ENCODE assay signal across 1 cellular context in the genomic region with DNA sequence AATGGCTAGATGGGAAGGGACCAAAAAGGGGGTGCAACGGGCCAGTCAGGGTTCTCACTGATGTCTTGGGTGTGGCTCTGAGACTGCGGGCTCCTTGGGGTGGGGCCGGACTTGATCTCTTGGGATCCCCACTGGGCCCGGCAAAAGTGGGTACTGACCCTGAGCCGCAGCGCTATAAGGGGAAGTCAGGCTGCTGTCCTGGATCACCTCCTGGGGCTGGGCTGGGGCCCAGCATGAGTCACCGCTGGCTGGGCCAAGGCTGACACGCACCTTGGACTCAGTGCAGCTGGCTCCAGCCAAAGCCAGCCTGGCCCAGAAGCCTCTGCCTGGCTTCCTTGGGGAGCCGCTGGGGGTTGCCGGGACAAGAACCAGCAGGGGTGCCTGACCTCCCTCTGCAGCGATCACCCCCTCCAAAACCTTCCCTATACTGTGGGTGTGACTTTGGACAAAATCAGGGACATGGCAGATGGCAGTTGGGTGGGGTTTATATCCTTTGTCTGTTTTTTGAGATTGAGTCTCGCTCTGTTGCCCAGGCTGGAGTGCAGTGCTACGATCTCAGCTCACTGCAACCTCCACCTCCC.
TF ChIP-seq lines count a peak whose summit lies in the region.

No MANE protein-coding gene starts in this region.

TF ChIP-seq in K562, 482 proteins besides CTCF, POLR2A, EP300 and RAD21 (continues in another document):
- TF ChIP-seq, protein P1, sequence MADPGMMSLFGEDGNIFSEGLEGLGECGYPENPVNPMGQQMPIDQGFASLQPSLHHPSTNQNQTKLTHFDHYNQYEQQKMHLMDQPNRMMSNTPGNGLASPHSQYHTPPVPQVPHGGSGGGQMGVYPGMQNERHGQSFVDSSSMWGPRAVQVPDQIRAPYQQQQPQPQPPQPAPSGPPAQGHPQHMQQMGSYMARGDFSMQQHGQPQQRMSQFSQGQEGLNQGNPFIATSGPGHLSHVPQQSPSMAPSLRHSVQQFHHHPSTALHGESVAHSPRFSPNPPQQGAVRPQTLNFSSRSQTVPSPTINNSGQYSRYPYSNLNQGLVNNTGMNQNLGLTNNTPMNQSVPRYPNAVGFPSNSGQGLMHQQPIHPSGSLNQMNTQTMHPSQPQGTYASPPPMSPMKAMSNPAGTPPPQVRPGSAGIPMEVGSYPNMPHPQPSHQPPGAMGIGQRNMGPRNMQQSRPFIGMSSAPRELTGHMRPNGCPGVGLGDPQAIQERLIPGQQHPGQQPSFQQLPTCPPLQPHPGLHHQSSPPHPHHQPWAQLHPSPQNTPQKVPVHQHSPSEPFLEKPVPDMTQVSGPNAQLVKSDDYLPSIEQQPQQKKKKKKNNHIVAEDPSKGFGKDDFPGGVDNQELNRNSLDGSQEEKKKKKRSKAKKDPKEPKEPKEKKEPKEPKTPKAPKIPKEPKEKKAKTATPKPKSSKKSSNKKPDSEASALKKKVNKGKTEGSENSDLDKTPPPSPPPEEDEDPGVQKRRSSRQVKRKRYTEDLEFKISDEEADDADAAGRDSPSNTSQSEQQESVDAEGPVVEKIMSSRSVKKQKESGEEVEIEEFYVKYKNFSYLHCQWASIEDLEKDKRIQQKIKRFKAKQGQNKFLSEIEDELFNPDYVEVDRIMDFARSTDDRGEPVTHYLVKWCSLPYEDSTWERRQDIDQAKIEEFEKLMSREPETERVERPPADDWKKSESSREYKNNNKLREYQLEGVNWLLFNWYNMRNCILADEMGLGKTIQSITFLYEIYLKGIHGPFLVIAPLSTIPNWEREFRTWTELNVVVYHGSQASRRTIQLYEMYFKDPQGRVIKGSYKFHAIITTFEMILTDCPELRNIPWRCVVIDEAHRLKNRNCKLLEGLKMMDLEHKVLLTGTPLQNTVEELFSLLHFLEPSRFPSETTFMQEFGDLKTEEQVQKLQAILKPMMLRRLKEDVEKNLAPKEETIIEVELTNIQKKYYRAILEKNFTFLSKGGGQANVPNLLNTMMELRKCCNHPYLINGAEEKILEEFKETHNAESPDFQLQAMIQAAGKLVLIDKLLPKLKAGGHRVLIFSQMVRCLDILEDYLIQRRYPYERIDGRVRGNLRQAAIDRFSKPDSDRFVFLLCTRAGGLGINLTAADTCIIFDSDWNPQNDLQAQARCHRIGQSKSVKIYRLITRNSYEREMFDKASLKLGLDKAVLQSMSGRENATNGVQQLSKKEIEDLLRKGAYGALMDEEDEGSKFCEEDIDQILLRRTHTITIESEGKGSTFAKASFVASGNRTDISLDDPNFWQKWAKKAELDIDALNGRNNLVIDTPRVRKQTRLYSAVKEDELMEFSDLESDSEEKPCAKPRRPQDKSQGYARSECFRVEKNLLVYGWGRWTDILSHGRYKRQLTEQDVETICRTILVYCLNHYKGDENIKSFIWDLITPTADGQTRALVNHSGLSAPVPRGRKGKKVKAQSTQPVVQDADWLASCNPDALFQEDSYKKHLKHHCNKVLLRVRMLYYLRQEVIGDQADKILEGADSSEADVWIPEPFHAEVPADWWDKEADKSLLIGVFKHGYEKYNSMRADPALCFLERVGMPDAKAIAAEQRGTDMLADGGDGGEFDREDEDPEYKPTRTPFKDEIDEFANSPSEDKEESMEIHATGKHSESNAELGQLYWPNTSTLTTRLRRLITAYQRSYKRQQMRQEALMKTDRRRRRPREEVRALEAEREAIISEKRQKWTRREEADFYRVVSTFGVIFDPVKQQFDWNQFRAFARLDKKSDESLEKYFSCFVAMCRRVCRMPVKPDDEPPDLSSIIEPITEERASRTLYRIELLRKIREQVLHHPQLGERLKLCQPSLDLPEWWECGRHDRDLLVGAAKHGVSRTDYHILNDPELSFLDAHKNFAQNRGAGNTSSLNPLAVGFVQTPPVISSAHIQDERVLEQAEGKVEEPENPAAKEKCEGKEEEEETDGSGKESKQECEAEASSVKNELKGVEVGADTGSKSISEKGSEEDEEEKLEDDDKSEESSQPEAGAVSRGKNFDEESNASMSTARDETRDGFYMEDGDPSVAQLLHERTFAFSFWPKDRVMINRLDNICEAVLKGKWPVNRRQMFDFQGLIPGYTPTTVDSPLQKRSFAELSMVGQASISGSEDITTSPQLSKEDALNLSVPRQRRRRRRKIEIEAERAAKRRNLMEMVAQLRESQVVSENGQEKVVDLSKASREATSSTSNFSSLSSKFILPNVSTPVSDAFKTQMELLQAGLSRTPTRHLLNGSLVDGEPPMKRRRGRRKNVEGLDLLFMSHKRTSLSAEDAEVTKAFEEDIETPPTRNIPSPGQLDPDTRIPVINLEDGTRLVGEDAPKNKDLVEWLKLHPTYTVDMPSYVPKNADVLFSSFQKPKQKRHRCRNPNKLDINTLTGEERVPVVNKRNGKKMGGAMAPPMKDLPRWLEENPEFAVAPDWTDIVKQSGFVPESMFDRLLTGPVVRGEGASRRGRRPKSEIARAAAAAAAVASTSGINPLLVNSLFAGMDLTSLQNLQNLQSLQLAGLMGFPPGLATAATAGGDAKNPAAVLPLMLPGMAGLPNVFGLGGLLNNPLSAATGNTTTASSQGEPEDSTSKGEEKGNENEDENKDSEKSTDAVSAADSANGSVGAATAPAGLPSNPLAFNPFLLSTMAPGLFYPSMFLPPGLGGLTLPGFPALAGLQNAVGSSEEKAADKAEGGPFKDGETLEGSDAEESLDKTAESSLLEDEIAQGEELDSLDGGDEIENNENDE (IDR thresholded peaks at IDR 0.05; ENCODE audit: low read depth, low read length): peak; percentile 16
- TF ChIP-seq CREM (IDR thresholded peaks at IDR 0.05; ENCODE audit: low read depth): peak; percentile 44
- peak; percentile 76 for TF ChIP-seq SMAD4 (CRISPR knock-in tag; conservative IDR thresholded peaks at IDR 0.05)
- no peak for TF ChIP-seq PRPF4 (IDR thresholded peaks at IDR 0.05; ENCODE audit: insufficient read depth, low read depth, low read length, poor library complexity, severe bottlenecking)
- no peak for TF ChIP-seq FOXP1 (CRISPR knock-in tag; IDR thresholded peaks at IDR 0.05)
- peak; percentile 20; the same call in 1 of the 2 replicates for TF ChIP-seq LCOR (CRISPR knock-in tag; IDR thresholded peaks at IDR 0.05)
- peak; percentile 82 for TF ChIP-seq DPF2 (IDR thresholded peaks at IDR 0.05)
- no peak for TF ChIP-seq HEY1 (CRISPR knock-in tag; IDR thresholded peaks at IDR 0.05; ENCODE audit: borderline replicate concordance)
- TF ChIP-seq, protein P2, sequence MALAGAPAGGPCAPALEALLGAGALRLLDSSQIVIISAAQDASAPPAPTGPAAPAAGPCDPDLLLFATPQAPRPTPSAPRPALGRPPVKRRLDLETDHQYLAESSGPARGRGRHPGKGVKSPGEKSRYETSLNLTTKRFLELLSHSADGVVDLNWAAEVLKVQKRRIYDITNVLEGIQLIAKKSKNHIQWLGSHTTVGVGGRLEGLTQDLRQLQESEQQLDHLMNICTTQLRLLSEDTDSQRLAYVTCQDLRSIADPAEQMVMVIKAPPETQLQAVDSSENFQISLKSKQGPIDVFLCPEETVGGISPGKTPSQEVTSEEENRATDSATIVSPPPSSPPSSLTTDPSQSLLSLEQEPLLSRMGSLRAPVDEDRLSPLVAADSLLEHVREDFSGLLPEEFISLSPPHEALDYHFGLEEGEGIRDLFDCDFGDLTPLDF (CRISPR knock-in tag; IDR thresholded peaks at IDR 0.05): no peak
- no peak; the same call in none of the 2 replicates for TF ChIP-seq SMARCC2 (IDR thresholded peaks at IDR 0.05; ENCODE audit: low read depth)
- 0 out of 2 replicates have a peak, but pooled peaks have one; percentile 22 for TF ChIP-seq SOX6 (IDR thresholded peaks at IDR 0.05)
- TF ChIP-seq EP400 (IDR thresholded peaks at IDR 0.05): peak; percentile 65
- peak; percentile 83 for TF ChIP-seq SMARCE1 (IDR thresholded peaks at IDR 0.05)
- peak; percentile 84 for TF ChIP-seq POLR2G (IDR thresholded peaks at IDR 0.05; ENCODE audit: low read depth, low read length)
- TF ChIP-seq SPI1 (IDR thresholded peaks at IDR 0.05; ENCODE audit: borderline replicate concordance, low read depth, low read length): peak; percentile 94
- TF ChIP-seq, protein P3, sequence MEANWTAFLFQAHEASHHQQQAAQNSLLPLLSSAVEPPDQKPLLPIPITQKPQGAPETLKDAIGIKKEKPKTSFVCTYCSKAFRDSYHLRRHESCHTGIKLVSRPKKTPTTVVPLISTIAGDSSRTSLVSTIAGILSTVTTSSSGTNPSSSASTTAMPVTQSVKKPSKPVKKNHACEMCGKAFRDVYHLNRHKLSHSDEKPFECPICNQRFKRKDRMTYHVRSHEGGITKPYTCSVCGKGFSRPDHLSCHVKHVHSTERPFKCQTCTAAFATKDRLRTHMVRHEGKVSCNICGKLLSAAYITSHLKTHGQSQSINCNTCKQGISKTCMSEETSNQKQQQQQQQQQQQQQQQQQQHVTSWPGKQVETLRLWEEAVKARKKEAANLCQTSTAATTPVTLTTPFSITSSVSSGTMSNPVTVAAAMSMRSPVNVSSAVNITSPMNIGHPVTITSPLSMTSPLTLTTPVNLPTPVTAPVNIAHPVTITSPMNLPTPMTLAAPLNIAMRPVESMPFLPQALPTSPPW (CRISPR knock-in tag; IDR thresholded peaks at IDR 0.05): peak; percentile 53
- TF ChIP-seq TOE1 (IDR thresholded peaks at IDR 0.05; ENCODE audit: borderline replicate concordance): 0 out of 2 replicates have a peak, but pooled peaks have one; percentile 22
- no peak for TF ChIP-seq TOE1 (CRISPR knock-in tag; IDR thresholded peaks at IDR 0.05; ENCODE audit: borderline replicate concordance, low read depth)
- TF ChIP-seq, protein P4, sequence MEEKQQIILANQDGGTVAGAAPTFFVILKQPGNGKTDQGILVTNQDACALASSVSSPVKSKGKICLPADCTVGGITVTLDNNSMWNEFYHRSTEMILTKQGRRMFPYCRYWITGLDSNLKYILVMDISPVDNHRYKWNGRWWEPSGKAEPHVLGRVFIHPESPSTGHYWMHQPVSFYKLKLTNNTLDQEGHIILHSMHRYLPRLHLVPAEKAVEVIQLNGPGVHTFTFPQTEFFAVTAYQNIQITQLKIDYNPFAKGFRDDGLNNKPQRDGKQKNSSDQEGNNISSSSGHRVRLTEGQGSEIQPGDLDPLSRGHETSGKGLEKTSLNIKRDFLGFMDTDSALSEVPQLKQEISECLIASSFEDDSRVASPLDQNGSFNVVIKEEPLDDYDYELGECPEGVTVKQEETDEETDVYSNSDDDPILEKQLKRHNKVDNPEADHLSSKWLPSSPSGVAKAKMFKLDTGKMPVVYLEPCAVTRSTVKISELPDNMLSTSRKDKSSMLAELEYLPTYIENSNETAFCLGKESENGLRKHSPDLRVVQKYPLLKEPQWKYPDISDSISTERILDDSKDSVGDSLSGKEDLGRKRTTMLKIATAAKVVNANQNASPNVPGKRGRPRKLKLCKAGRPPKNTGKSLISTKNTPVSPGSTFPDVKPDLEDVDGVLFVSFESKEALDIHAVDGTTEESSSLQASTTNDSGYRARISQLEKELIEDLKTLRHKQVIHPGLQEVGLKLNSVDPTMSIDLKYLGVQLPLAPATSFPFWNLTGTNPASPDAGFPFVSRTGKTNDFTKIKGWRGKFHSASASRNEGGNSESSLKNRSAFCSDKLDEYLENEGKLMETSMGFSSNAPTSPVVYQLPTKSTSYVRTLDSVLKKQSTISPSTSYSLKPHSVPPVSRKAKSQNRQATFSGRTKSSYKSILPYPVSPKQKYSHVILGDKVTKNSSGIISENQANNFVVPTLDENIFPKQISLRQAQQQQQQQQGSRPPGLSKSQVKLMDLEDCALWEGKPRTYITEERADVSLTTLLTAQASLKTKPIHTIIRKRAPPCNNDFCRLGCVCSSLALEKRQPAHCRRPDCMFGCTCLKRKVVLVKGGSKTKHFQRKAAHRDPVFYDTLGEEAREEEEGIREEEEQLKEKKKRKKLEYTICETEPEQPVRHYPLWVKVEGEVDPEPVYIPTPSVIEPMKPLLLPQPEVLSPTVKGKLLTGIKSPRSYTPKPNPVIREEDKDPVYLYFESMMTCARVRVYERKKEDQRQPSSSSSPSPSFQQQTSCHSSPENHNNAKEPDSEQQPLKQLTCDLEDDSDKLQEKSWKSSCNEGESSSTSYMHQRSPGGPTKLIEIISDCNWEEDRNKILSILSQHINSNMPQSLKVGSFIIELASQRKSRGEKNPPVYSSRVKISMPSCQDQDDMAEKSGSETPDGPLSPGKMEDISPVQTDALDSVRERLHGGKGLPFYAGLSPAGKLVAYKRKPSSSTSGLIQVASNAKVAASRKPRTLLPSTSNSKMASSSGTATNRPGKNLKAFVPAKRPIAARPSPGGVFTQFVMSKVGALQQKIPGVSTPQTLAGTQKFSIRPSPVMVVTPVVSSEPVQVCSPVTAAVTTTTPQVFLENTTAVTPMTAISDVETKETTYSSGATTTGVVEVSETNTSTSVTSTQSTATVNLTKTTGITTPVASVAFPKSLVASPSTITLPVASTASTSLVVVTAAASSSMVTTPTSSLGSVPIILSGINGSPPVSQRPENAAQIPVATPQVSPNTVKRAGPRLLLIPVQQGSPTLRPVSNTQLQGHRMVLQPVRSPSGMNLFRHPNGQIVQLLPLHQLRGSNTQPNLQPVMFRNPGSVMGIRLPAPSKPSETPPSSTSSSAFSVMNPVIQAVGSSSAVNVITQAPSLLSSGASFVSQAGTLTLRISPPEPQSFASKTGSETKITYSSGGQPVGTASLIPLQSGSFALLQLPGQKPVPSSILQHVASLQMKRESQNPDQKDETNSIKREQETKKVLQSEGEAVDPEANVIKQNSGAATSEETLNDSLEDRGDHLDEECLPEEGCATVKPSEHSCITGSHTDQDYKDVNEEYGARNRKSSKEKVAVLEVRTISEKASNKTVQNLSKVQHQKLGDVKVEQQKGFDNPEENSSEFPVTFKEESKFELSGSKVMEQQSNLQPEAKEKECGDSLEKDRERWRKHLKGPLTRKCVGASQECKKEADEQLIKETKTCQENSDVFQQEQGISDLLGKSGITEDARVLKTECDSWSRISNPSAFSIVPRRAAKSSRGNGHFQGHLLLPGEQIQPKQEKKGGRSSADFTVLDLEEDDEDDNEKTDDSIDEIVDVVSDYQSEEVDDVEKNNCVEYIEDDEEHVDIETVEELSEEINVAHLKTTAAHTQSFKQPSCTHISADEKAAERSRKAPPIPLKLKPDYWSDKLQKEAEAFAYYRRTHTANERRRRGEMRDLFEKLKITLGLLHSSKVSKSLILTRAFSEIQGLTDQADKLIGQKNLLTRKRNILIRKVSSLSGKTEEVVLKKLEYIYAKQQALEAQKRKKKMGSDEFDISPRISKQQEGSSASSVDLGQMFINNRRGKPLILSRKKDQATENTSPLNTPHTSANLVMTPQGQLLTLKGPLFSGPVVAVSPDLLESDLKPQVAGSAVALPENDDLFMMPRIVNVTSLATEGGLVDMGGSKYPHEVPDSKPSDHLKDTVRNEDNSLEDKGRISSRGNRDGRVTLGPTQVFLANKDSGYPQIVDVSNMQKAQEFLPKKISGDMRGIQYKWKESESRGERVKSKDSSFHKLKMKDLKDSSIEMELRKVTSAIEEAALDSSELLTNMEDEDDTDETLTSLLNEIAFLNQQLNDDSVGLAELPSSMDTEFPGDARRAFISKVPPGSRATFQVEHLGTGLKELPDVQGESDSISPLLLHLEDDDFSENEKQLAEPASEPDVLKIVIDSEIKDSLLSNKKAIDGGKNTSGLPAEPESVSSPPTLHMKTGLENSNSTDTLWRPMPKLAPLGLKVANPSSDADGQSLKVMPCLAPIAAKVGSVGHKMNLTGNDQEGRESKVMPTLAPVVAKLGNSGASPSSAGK (IDR thresholded peaks at IDR 0.05): no peak
- TF ChIP-seq JUND (IDR thresholded peaks at IDR 0.05; ENCODE audit: borderline replicate concordance, low read depth, low read length): peak; percentile 99
- TF ChIP-seq JUND (tag; IDR thresholded peaks at IDR 0.05; ENCODE audit: borderline replicate concordance, low read depth, low read length): no peak
- TF ChIP-seq CHD2 (IDR thresholded peaks at IDR 0.05; ENCODE audit: low read depth, low read length): peak; percentile 11; the same call in 1 of the 2 replicates
- TF ChIP-seq, protein P5, sequence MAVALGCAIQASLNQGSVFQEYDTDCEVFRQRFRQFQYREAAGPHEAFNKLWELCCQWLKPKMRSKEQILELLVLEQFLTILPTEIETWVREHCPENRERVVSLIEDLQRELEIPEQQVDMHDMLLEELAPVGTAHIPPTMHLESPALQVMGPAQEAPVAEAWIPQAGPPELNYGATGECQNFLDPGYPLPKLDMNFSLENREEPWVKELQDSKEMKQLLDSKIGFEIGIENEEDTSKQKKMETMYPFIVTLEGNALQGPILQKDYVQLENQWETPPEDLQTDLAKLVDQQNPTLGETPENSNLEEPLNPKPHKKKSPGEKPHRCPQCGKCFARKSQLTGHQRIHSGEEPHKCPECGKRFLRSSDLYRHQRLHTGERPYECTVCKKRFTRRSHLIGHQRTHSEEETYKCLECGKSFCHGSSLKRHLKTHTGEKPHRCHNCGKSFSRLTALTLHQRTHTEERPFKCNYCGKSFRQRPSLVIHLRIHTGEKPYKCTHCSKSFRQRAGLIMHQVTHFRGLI (CRISPR knock-in tag; IDR thresholded peaks at IDR 0.05): no peak
